ENCODE assay signal across 9 cellular contexts in the genomic region with DNA sequence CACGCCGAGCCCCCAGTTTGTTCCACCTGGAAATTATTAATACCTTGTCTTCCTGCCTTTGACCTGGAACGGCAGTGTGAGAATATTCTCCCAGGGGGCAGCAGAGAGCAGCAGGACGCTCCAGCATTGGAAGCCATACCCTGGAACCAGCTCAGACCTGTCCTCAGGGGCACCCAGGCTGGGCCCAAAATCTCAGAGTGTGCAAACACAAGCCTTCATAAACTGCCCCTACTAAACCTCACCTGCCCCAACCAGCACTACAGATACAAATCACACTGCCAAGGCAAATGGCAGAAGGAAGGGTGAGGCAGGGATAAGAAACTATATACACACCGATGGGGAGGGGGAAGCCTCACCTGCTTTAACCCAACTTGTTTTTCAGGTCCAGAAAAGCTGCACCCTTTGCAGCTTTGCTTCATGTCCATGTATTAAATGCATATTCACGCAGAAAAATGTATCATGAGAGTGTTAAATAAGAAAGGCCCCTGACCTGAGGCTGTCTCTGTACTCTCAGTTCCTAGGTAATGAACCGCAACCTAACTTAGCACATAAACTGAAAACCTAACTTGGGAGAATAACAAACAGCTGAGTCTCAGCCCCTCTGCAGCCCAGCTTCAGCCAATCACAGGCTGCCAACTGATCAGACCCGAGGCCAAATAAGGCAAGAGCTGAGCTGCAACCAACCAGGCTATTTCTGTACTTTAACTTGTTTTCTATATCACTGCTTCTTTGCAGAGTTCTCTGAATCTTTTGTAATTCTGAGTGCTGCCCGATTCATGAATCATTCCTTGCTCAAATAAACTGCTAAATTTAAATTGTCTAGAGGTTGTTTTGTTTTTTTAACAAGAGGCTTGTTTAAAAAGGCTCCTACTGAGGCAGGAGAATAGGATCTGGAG.
DNase-seq lines count a peak whose midpoint lies in the region; ATAC-seq, FAIRE-seq and TF ChIP-seq lines count a peak whose summit lies in the region.
"Had no signal": no experiment of that assay in that cellular context is flagged by ENCODE, and none has a peak within 500 bp of the region (broad histone marks: within the 10 kb centered on the region; RNA-seq: fewer than 3 reads in every experiment).

No MANE protein-coding gene starts in this region.

- POLR2A ChIA-PET in GM12878 (lab: Charles Lee): interaction anchor here (0.5 to 1.1 kb wide), 2 partner anchors 109 to 790 kb away, joined by 3 read pairs; a partner anchor contains a TSS

- no peaks in the 10 kb centered on the region for H3K36me3 ChIP-seq in GM12878 (ENCODE audit: control insufficient read depth in 2 of 2, insufficient read depth in 2 of 2, low read length in 1 of 2)
- no peaks in the 10 kb centered on the region for H3K36me3 ChIP-seq in kidney epithelial cell (ENCODE audit: control insufficient read depth, insufficient read depth, low read length)

- H3K4me2 ChIP-seq in GM12878 (ENCODE audit: control insufficient read depth, insufficient read depth): peak overlapping the region; percentile 74

- peak overlapping the region; percentile 95 for H2AFZ ChIP-seq in GM12878 (ENCODE audit: control insufficient read depth, low read depth, low read length)

- H3K9ac ChIP-seq in GM12878 (ENCODE audit: control insufficient read depth, insufficient read depth, low read length): peak overlapping the region; percentile 62

- TF ChIP-seq EP300 in GM12878 (IDR thresholded peaks at IDR 0.05; ENCODE audit: borderline replicate concordance in 1 of 2, control insufficient read depth in 1 of 2, low read depth in 2 of 2, low read length in 2 of 2): no peak

- in situ Hi-C loops in GM12878 (cut with MboI): loop anchor here (25.0 kb wide), 1 partner anchor 1080 kb away; a partner anchor contains a TSS

- intact Hi-C loops in GM12878 (cut with micrococcal nuclease; ENCODE audit: unreplicated experiment): loop anchor here (1.0 to 5.0 kb wide), 4 partner anchors 130 to 1090 kb away; a partner anchor contains a TSS

- DNase-seq in NK-92 treated with Interleukin-12 subunit alpha and Interleukin-12 subunit beta, amount 100 ng/mL, for 24 hours (lab: John Stamatoyannopoulos, UW): peak; percentile 6
- DNase-seq in NK-92 (lab: John Stamatoyannopoulos, UW; ENCODE audit: unreplicated experiment): no peak
- DNase-seq in NCI-H1092 (lab: John Stamatoyannopoulos, UW): peak; percentile 69
- DNase-seq in T-helper 9 cell: peak; percentile 44
- peak; percentile 80 for DNase-seq in GM12878 (ENCODE audit: low read depth, low spot score)
- no peak for DNase-seq in kidney epithelial cell (ENCODE audit: low read depth)
- DNase-seq in stimulated activated CD4-positive, alpha-beta T cell treated with anti-CD3 and anti-CD28 coated beads, Interleukin-4, amount 100 ng/mL, for 24 hours: peak; percentile 62

- ATAC-seq in HG02759 (IDR thresholded peaks at IDR 0.05; ENCODE audit: unreplicated experiment) (peak; percentile 85), GM12878 (peak; percentile 98)

- WGBS in GM12878 (ENCODE audit: insufficient coverage, insufficient replicate concordance, low lambda C conversion rate, missing lambda C conversion rate): 10% methylated on average over 9 of the region's 9 CpGs

- peak; percentile 73 for FAIRE-seq in GM12878 (lab: Jason Lieb, UNC)
- FAIRE-seq: G401.6 had no signal

- RAD21 ChIA-PET in GM12878 (lab: Charles Lee; ENCODE audit: unreplicated experiment): interaction anchor here (0.6 to 2.6 kb wide), 25 partner anchors 9 to 1090 kb away, joined by 3 to 19 read pairs (median 4); no protein-coding TSS in a partner anchor

- H3K27me3 ChIP-seq in GM12878 (replicated peaks in 1 of 2; ENCODE audit: control insufficient read depth in 2 of 2, insufficient read depth in 2 of 2, low read length in 1 of 2): no peaks in the 10 kb centered on the region
- H3K27me3 ChIP-seq in kidney epithelial cell (ENCODE audit: control insufficient read depth, insufficient read depth, low read length): no peaks in the 10 kb centered on the region

- peak; percentile 84 for TF ChIP-seq RAD21 in GM12878 (IDR thresholded peaks at IDR 0.05; ENCODE audit: insufficient read depth, low read depth, low read length)

- CTCF ChIA-PET in GM12878 (lab: Yijun Ruan, JAX): interaction anchor here (0.6 to 2.8 kb wide), 39 partner anchors 9 to 1080 kb away, joined by 3 to 28 read pairs (median 4); no protein-coding TSS in a partner anchor

- H3K4me1 ChIP-seq in GM12878 (ENCODE audit: control insufficient read depth, insufficient read depth, low read length): peaks cover 15% of the 10 kb centered on the region

- SMC1A ChIA-PET in GM12878 (lab: Charles Lee; ENCODE audit: uncharacterized antibody, unreplicated experiment): interaction anchor here (0.7 to 2.2 kb wide), 28 partner anchors 9 to 1145 kb away, joined by 3 to 19 read pairs (median 3); no protein-coding TSS in a partner anchor

- H3K79me2 ChIP-seq in GM12878 (ENCODE audit: control insufficient read depth, insufficient read depth, low read length): no peaks in the 10 kb centered on the region

- H3K4me3 ChIP-seq in GM12878: peak overlapping the region; percentile 12; the same call in 1 of the 2 replicates
- no peak overlapping the region for H3K4me3 ChIP-seq in kidney epithelial cell (ENCODE audit: low read depth, low read length)

- peak overlapping the region; percentile 90 for H3K27ac ChIP-seq in GM12878 (ENCODE audit: control insufficient read depth, insufficient read depth)

- no TSS peak for BruUV-seq in GM12878 (replicated peaks; lab: Mats Ljungman, UMichigan)

- TF ChIP-seq CTCF in GM12878 (IDR thresholded peaks at IDR 0.05 in 2 of 3, conservative IDR thresholded peaks at IDR 0.05 in 1 of 3; ENCODE audit: control insufficient read depth in 2 of 3, extremely low read depth in 1 of 3, insufficient read depth in 1 of 3, low read depth in 3 of 3, low read length in 3 of 3) (peak; percentile 76 to 86 (median 84)), kidney epithelial cell (IDR thresholded peaks at IDR 0.05; ENCODE audit: insufficient read depth, low read length, poor library complexity, severe bottlenecking) (peak; percentile 78)

- 0 out of 2 replicates have a peak, but pooled peaks have one; percentile 14 for TF ChIP-seq POLR2A in GM12878 (IDR thresholded peaks at IDR 0.05; ENCODE audit: low read depth, low read length)

- no peaks in the 10 kb centered on the region for H4K20me1 ChIP-seq in GM12878 (ENCODE audit: control insufficient read depth, insufficient read depth)

- no peaks in the 10 kb centered on the region; the same call in 2 of the 3 replicates for H3K9me3 ChIP-seq in GM12878 (replicated peaks; ENCODE audit: control insufficient read depth, insufficient read depth, low read length)

TF ChIP-seq in GM12878, 131 proteins besides CTCF, POLR2A, EP300 and RAD21 (continues in another document):
- no peak for TF ChIP-seq GABPA (IDR thresholded peaks at IDR 0.05; ENCODE audit: low read depth)
- no peak for TF ChIP-seq CHD2 (IDR thresholded peaks at IDR 0.05; ENCODE audit: borderline replicate concordance, low read depth, low read length)
- TF ChIP-seq, protein P1, sequence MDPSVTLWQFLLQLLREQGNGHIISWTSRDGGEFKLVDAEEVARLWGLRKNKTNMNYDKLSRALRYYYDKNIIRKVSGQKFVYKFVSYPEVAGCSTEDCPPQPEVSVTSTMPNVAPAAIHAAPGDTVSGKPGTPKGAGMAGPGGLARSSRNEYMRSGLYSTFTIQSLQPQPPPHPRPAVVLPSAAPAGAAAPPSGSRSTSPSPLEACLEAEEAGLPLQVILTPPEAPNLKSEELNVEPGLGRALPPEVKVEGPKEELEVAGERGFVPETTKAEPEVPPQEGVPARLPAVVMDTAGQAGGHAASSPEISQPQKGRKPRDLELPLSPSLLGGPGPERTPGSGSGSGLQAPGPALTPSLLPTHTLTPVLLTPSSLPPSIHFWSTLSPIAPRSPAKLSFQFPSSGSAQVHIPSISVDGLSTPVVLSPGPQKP (IDR thresholded peaks at IDR 0.05; ENCODE audit: low read depth, low read length): no peak
- no peak for TF ChIP-seq TCF3 (IDR thresholded peaks at IDR 0.05; ENCODE audit: borderline replicate concordance, insufficient read depth, low read depth, low read length)
- TF ChIP-seq SREBF2 (IDR thresholded peaks at IDR 0.05; ENCODE audit: low read length): no peak
- TF ChIP-seq YY1 (IDR thresholded peaks at IDR 0.05; ENCODE audit: low read depth, low read length): peak; percentile 80
- TF ChIP-seq CREM (IDR thresholded peaks at IDR 0.05; ENCODE audit: low read depth): peak; percentile 20; the same call in 1 of the 2 replicates
- peak; percentile 9 for TF ChIP-seq RELA (IDR thresholded peaks at IDR 0.05; ENCODE audit: borderline replicate concordance, partially characterized antibody)
- no peak for TF ChIP-seq ZZZ3 (IDR thresholded peaks at IDR 0.05; ENCODE audit: control insufficient read depth, insufficient read length, low read depth)
- no peak for TF ChIP-seq STAT3 (IDR thresholded peaks at IDR 0.05; ENCODE audit: low read depth, low read length)
- TF ChIP-seq, protein P2, sequence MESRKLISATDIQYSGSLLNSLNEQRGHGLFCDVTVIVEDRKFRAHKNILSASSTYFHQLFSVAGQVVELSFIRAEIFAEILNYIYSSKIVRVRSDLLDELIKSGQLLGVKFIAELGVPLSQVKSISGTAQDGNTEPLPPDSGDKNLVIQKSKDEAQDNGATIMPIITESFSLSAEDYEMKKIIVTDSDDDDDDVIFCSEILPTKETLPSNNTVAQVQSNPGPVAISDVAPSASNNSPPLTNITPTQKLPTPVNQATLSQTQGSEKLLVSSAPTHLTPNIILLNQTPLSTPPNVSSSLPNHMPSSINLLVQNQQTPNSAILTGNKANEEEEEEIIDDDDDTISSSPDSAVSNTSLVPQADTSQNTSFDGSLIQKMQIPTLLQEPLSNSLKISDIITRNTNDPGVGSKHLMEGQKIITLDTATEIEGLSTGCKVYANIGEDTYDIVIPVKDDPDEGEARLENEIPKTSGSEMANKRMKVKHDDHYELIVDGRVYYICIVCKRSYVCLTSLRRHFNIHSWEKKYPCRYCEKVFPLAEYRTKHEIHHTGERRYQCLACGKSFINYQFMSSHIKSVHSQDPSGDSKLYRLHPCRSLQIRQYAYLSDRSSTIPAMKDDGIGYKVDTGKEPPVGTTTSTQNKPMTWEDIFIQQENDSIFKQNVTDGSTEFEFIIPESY (IDR thresholded peaks at IDR 0.05): no peak
- TF ChIP-seq NFIC (IDR thresholded peaks at IDR 0.05; ENCODE audit: low read depth, low read length): no peak
- TF ChIP-seq SP1 (IDR thresholded peaks at IDR 0.05; ENCODE audit: low read depth, low read length): peak; percentile 50
- TF ChIP-seq CREB1 (IDR thresholded peaks at IDR 0.05; ENCODE audit: low read depth): 0 out of 2 replicates have a peak, but pooled peaks have one; percentile 17
- no peak for TF ChIP-seq CBX5 (IDR thresholded peaks at IDR 0.05; ENCODE audit: low read depth)
- peak; percentile 63; the same call in 1 of the 2 replicates for TF ChIP-seq RB1 (IDR thresholded peaks at IDR 0.05; ENCODE audit: borderline replicate concordance)
- TF ChIP-seq DPF2 (IDR thresholded peaks at IDR 0.05): 0 out of 2 replicates have a peak, but pooled peaks have one; percentile 32
- TF ChIP-seq SMC3 (IDR thresholded peaks at IDR 0.05; ENCODE audit: borderline replicate concordance, low read length): peak; percentile 73
- no peak for TF ChIP-seq CHD1 (IDR thresholded peaks at IDR 0.05; ENCODE audit: low read depth, low read length)

Comparison
In these comparisons a context has a peak if more than half of its experiments do, and no peak if none do; other contexts are left out.
1. DNase-seq: peak in NK-92 treated with Interleukin-12 subunit alpha and Interleukin-12 subunit beta, amount 100 ng/mL, for 24 hours (single experiment), NCI-H1092 (single experiment), T-helper 9 cell (single experiment), GM12878 (single experiment) and stimulated activated CD4-positive, alpha-beta T cell treated with anti-CD3 and anti-CD28 coated beads, Interleukin-4, amount 100 ng/mL, for 24 hours (single experiment); none in NK-92 (single experiment) and kidney epithelial cell (single experiment).